ENCODE assay signal across 13 cellular contexts in the genomic region with DNA sequence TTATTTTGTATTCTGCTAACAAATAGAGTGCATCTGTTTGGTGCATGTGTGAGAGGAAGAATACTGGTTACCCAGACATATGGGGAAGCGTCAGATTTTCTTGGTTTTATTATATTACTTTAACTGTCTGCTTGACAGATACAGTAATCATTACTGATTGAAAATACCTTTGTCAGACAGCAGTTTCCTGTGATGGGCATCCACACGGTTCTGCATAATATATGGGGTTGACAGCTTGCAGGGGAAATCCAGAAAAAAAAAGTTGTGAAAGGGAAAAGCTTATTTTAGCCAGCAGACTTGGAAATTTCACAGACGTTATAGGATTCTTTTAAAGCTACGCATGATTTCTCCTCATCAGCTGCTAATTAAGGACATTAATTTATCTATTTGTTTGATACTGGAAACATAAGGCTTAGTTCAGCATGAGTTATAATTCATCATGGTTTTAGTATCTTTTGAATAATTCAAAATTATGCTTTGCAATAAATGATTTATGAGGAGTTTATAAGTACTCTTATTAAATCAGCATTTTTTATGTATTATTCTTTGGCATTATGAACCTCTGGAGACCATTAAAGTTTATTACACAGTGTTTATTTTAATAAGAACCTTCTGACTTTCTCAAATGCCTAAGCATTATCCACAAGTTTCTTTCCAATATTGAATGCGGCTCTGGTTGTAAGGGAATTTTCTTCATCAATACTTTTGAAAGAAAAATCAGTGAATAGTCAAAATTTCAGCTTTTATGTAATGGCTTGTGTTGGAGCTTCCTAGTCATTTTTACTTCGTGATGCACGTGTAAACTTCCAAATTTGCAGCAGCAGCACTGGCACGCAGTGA.
"Had no signal": no experiment of that assay in that cellular context is flagged by ENCODE, and none has a peak within 500 bp of the region (broad histone marks: within the 10 kb centered on the region; RNA-seq: fewer than 3 reads in every experiment).

No MANE protein-coding gene starts in this region.

- H3K27ac ChIP-seq: ovary had no signal

- H3K27me3 ChIP-seq: ovary had no signal

- ATAC-seq: effector memory CD8-positive, alpha-beta T cell; left colon; mucosa of descending colon; naive thymus-derived CD8-positive, alpha-beta T cell; right cardiac atrium had no signal

- FAIRE-seq: colon, urothelium cell line had no signal

- H3K36me3 ChIP-seq: ovary had no signal

- H3K4me2 ChIP-seq: smooth muscle cell had no signal

- H3K9me3 ChIP-seq: mucosa of descending colon, ovary had no signal

- DNase-seq: effector memory CD8-positive, alpha-beta T cell; foreskin melanocyte; hippocampal formation; left colon; mucosa of descending colon; naive thymus-derived CD8-positive, alpha-beta T cell; ovary; right cardiac atrium; stimulated activated CD4-positive, alpha-beta T cell treated with anti-CD3 and anti-CD28 coated beads, Interleukin-2, amount 100 ng/mL, for 48 hours; stimulated activated naive CD4-positive, alpha-beta T cell treated with Interleukin-2 at 50 U/mL for 16 hours had no signal

- H3K4me3 ChIP-seq: mucosa of descending colon, ovary, smooth muscle cell had no signal
